Comparison of ENCODE assay signal across 8 cellular contexts in genomic region chr17:63774982-63775290, GRCh38. TPM values are rescaled to one million over a fixed set of nuclear protein-coding genes. Genes with fewer than 3 reads are reported as not detected.
DNase-seq lines count a peak whose midpoint lies in the region; ATAC-seq and TF ChIP-seq lines count a peak whose summit lies in the region.

No MANE protein-coding gene starts in this region.

- no peaks in the 10 kb centered on the region for H3K9me3 Mint-ChIP-seq in CD4-positive, CD25-positive, alpha-beta regulatory T cell

- H3K27me3 Mint-ChIP-seq in CD4-positive, CD25-positive, alpha-beta regulatory T cell: no peaks in the 10 kb centered on the region

- H3K36me3 ChIP-seq in CD4-positive, CD25-positive, alpha-beta regulatory T cell (ENCODE audit: control insufficient read depth, insufficient read depth, low read length): peaks cover 15% of the 10 kb centered on the region
- H3K36me3 ChIP-seq in KOPT-K1 (ENCODE audit: insufficient read depth, low read length): peaks cover 59% of the 10 kb centered on the region
- no peaks in the 10 kb centered on the region for H3K36me3 ChIP-seq in breast epithelium

- H3K27ac ChIP-seq in CD4-positive, CD25-positive, alpha-beta regulatory T cell (ENCODE audit: insufficient read depth, low read length, poor library complexity, severe bottlenecking): peak overlapping the region; percentile 99
- H3K27ac ChIP-seq in KOPT-K1 (ENCODE audit: low read depth, low read length, poor library complexity, severe bottlenecking) (peak overlapping the region; percentile 89), breast epithelium (peak overlapping the region; percentile 95 to 98)

- H3K27me3 ChIP-seq in CD4-positive, CD25-positive, alpha-beta regulatory T cell (ENCODE audit: control insufficient read depth, insufficient read depth, low read length): no peaks in the 10 kb centered on the region
- H3K27me3 ChIP-seq in breast epithelium (no peaks in the 10 kb centered on the region), mononuclear cell (ENCODE audit: insufficient read depth, low read length) (no peaks in the 10 kb centered on the region)

- ATAC-seq in CD4-positive, CD25-positive, alpha-beta regulatory T cell (ENCODE audit: low read depth in 2 of 2): no peak
- no peak for ATAC-seq in omental fat pad (ENCODE audit: low FRiP score)

- peaks cover 22 to 81% (median 51%) of the 10 kb centered on the region in 4 donors for H3K4me1 Mint-ChIP-seq in CD4-positive, CD25-positive, alpha-beta regulatory T cell

- H3K4me1 ChIP-seq in CD4-positive, CD25-positive, alpha-beta regulatory T cell (ENCODE audit: control insufficient read depth, insufficient read depth, low read length, poor library complexity, severe bottlenecking): peaks cover 74% of the 10 kb centered on the region
- H3K4me1 ChIP-seq in breast epithelium (peaks cover 8 to 14% of the 10 kb centered on the region in 2 donors), mononuclear cell (ENCODE audit: insufficient read depth, low read length) (peaks cover 56% of the 10 kb centered on the region)

- peak overlapping the region; percentile 88 to 99 (median 98) for H3K27ac Mint-ChIP-seq in CD4-positive, CD25-positive, alpha-beta regulatory T cell

- no peak for TF ChIP-seq POLR2A in breast epithelium (IDR thresholded peaks at IDR 0.05)

- H3K4me3 Mint-ChIP-seq in CD4-positive, CD25-positive, alpha-beta regulatory T cell: peak overlapping the region; percentile 96 to 97 (median 97)

- peak overlapping the region; percentile 97 for H3K4me3 ChIP-seq in CD4-positive, CD25-positive, alpha-beta regulatory T cell (ENCODE audit: low read depth, low read length)
- H3K4me3 ChIP-seq in breast epithelium (peak overlapping the region; percentile 73 to 99 (median 84)), mononuclear cell (ENCODE audit: low read length) (peak overlapping the region; percentile 92)

- DNase-seq in CD4-positive, CD25-positive, alpha-beta regulatory T cell: peak in 2 of 3 donors; percentile 9 to 48
- DNase-seq in breast epithelium (ENCODE audit: low spot score in 2 of 2): no peak
- no peak for DNase-seq in SHP77 (lab: John Stamatoyannopoulos, UW)
- no peak for DNase-seq in iPS-NIHi11 (ENCODE audit: low spot score)
- no peak for DNase-seq in NCI-H1105 treated with DMSO at 0.1 percent for 48 hours (lab: John Stamatoyannopoulos, UW)
- DNase-seq in omental fat pad (ENCODE audit: low spot score): no peak

- TF ChIP-seq CTCF in breast epithelium (IDR thresholded peaks at IDR 0.05) (no peak), omental fat pad (IDR thresholded peaks at IDR 0.05) (no peak)

- no peaks in the 10 kb centered on the region for H3K9me3 ChIP-seq in CD4-positive, CD25-positive, alpha-beta regulatory T cell (ENCODE audit: control insufficient read depth in 2 of 2, low read length in 2 of 2)
- no peaks in the 10 kb centered on the region for H3K9me3 ChIP-seq in KOPT-K1 (ENCODE audit: insufficient read depth, low read length, poor library complexity, severe bottlenecking)
- no peaks in the 10 kb centered on the region for H3K9me3 ChIP-seq in breast epithelium
- no peaks in the 10 kb centered on the region for H3K9me3 ChIP-seq in mononuclear cell (ENCODE audit: low read depth, low read length)

- intact Hi-C loops in breast epithelium (cut with DNase I; ENCODE audit: low total_unique reads): no loop called here

- peaks cover 12% of the 10 kb centered on the region for H3K36me3 Mint-ChIP-seq in CD4-positive, CD25-positive, alpha-beta regulatory T cell

RNA-seq across cellular contexts. Expression of gene DDX42, which starts 1.0 kb away (rescaled TPM):
- 94.3 TPM for total RNA-seq in CD4-positive, CD25-positive, alpha-beta regulatory T cell
- 10 to 100 TPM in 2 of 4 donors, 1 to 10 TPM in 2; 8.2 to 14.7 (median 11.4) TPM for polyA plus RNA-seq in CD4-positive, CD25-positive, alpha-beta regulatory T cell
- total RNA-seq in breast epithelium (100 to 1,000 TPM; 131 to 139 (median 139) TPM), mononuclear cell (112 TPM), omental fat pad (100 to 1,000 TPM in 2 of 4 donors, 10 to 100 TPM in 2; 87.2 to 150 (median 112) TPM)

RNA-seq across cellular contexts. Expression of gene CCDC47, which starts 1.5 kb away (rescaled TPM):
- total RNA-seq in CD4-positive, CD25-positive, alpha-beta regulatory T cell: 35.4 TPM
- 10 to 100 TPM; 35.7 to 47.9 (median 41.3) TPM for polyA plus RNA-seq in CD4-positive, CD25-positive, alpha-beta regulatory T cell
- total RNA-seq in breast epithelium (10 to 100 TPM; 54.1 to 89.5 (median 81.7) TPM), mononuclear cell (38.9 TPM), omental fat pad (100 to 1,000 TPM in 1 of 4 donors, 10 to 100 TPM in 3; 59.2 to 103 (median 62.0) TPM)

RNA-seq across cellular contexts. Expression of gene STRADA, which starts 33.3 kb away (rescaled TPM):
- total RNA-seq in CD4-positive, CD25-positive, alpha-beta regulatory T cell: 47.8 TPM
- polyA plus RNA-seq in CD4-positive, CD25-positive, alpha-beta regulatory T cell: 10 to 100 TPM; 20.0 to 31.9 (median 22.2) TPM
- total RNA-seq in breast epithelium: 10 to 100 TPM; 25.9 to 33.8 (median 26.2) TPM
- total RNA-seq in mononuclear cell: 37.7 TPM
- 10 to 100 TPM; 16.5 to 32.3 (median 22.4) TPM for total RNA-seq in omental fat pad

RNA-seq across cellular contexts. Expression of gene PSMC5, which starts 52.3 kb away (rescaled TPM):
- 84.8 TPM for total RNA-seq in CD4-positive, CD25-positive, alpha-beta regulatory T cell
- 100 to 1,000 TPM; 140 to 222 (median 169) TPM for polyA plus RNA-seq in CD4-positive, CD25-positive, alpha-beta regulatory T cell
- 100 to 1,000 TPM in 2 of 3 donors, 10 to 100 TPM in 1; 98.3 to 110 (median 104) TPM for total RNA-seq in breast epithelium
- total RNA-seq in mononuclear cell: 15.3 TPM
- 100 to 1,000 TPM in 3 of 4 donors, 10 to 100 TPM in 1; 91.0 to 119 (median 103) TPM for total RNA-seq in omental fat pad

RNA-seq across cellular contexts. Expression of gene FTSJ3, which starts 52.5 kb away (rescaled TPM):
- total RNA-seq in CD4-positive, CD25-positive, alpha-beta regulatory T cell: 39.4 TPM
- 10 to 100 TPM; 19.9 to 25.0 (median 23.1) TPM for polyA plus RNA-seq in CD4-positive, CD25-positive, alpha-beta regulatory T cell
- total RNA-seq in breast epithelium (10 to 100 TPM; 55.4 to 78.7 (median 59.1) TPM), mononuclear cell (13.2 TPM), omental fat pad (10 to 100 TPM; 39.1 to 46.4 (median 40.4) TPM)

Comparison
In these comparisons a context has a peak if more than half of its experiments do, and no peak if none do; other contexts are left out.
1. DNase-seq: peak in CD4-positive, CD25-positive, alpha-beta regulatory T cell (2 of 3); none in breast epithelium (0 of 2), SHP77 (0 of 2), iPS-NIHi11 (single experiment), NCI-H1105 treated with DMSO at 0.1 percent for 48 hours (single experiment) and omental fat pad (single experiment).
2. Peak in every context shown above with its lines, with median percentiles within 50 percentile points of each other: H3K27ac ChIP-seq and H3K4me3 ChIP-seq.